1 cellular context compared by ENCODE assay signal in the genomic region with DNA sequence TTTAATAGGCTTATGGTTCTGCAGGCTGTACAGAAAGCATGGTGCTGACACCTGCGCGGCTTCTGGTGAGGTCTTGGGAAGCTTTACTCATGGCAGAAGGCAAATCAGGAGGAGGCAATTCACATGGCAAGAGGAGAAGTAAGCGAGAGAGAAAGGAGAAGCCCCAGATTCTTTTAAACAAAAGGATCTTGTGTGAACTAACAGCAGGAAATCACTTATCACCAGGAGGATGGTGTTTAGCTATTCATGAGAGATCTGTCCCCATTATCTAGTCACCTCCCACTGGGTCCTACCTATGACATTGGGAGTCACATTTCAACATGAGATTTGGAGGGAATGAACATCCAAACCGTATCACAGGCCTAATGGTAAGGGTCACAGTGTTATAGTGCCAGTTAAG.
TF ChIP-seq lines count a peak whose summit lies in the region.

No MANE protein-coding gene starts in this region.

TF ChIP-seq in GM23338, 12 proteins besides CTCF, POLR2A, EP300 and RAD21 (continued from another document):
- TF ChIP-seq ZNF114 (CRISPR knock-in tag; IDR thresholded peaks at IDR 0.05): peak; percentile 73; the same call in 1 of the 2 replicates
- no peak for TF ChIP-seq STAT1 (IDR thresholded peaks at IDR 0.05; ENCODE audit: unreplicated experiment)
- TF ChIP-seq, protein P1, sequence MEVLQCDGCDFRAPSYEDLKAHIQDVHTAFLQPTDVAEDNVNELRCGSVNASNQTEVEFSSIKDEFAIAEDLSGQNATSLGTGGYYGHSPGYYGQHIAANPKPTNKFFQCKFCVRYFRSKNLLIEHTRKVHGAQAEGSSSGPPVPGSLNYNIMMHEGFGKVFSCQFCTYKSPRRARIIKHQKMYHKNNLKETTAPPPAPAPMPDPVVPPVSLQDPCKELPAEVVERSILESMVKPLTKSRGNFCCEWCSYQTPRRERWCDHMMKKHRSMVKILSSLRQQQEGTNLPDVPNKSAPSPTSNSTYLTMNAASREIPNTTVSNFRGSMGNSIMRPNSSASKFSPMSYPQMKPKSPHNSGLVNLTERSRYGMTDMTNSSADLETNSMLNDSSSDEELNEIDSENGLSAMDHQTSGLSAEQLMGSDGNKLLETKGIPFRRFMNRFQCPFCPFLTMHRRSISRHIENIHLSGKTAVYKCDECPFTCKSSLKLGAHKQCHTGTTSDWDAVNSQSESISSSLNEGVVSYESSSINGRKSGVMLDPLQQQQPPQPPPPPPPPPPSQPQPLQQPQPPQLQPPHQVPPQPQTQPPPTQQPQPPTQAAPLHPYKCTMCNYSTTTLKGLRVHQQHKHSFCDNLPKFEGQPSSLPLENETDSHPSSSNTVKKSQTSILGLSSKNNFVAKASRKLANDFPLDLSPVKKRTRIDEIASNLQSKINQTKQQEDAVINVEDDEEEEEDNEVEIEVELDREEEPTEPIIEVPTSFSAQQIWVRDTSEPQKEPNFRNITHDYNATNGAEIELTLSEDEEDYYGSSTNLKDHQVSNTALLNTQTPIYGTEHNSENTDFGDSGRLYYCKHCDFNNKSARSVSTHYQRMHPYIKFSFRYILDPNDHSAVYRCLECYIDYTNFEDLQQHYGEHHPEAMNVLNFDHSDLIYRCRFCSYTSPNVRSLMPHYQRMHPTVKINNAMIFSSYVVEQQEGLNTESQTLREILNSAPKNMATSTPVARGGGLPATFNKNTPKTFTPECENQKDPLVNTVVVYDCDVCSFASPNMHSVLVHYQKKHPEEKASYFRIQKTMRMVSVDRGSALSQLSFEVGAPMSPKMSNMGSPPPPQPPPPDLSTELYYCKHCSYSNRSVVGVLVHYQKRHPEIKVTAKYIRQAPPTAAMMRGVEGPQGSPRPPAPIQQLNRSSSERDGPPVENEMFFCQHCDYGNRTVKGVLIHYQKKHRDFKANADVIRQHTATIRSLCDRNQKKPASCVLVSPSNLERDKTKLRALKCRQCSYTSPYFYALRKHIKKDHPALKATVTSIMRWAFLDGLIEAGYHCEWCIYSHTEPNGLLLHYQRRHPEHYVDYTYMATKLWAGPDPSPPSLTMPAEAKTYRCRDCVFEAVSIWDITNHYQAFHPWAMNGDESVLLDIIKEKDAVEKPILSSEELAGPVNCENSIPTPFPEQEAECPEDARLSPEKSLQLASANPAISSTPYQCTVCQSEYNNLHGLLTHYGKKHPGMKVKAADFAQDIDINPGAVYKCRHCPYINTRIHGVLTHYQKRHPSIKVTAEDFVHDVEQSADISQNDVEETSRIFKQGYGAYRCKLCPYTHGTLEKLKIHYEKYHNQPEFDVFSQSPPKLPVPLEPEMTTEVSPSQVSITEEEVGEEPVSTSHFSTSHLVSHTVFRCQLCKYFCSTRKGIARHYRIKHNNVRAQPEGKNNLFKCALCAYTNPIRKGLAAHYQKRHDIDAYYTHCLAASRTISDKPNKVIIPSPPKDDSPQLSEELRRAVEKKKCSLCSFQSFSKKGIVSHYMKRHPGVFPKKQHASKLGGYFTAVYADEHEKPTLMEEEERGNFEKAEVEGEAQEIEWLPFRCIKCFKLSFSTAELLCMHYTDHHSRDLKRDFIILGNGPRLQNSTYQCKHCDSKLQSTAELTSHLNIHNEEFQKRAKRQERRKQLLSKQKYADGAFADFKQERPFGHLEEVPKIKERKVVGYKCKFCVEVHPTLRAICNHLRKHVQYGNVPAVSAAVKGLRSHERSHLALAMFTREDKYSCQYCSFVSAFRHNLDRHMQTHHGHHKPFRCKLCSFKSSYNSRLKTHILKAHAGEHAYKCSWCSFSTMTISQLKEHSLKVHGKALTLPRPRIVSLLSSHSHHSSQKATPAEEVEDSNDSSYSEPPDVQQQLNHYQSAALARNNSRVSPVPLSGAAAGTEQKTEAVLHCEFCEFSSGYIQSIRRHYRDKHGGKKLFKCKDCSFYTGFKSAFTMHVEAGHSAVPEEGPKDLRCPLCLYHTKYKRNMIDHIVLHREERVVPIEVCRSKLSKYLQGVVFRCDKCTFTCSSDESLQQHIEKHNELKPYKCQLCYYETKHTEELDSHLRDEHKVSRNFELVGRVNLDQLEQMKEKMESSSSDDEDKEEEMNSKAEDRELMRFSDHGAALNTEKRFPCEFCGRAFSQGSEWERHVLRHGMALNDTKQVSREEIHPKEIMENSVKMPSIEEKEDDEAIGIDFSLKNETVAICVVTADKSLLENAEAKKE (CRISPR knock-in tag; IDR thresholded peaks at IDR 0.05): peak; percentile 99
- TF ChIP-seq EZH2 (IDR thresholded peaks at IDR 0.05; ENCODE audit: low read depth, unreplicated experiment): no peak
- no peak for TF ChIP-seq ZNF331 (CRISPR knock-in tag; IDR thresholded peaks at IDR 0.05; ENCODE audit: low read depth)
- TF ChIP-seq CREB1 (CRISPR knock-in tag; IDR thresholded peaks at IDR 0.05; ENCODE audit: low read depth): peak; percentile 60
TF ChIP-seq in GM23338: peak in this region for 4.
